Comparison of ENCODE assay signal across 29 cellular contexts in genomic region chr7:43240565-43240964, GRCh38.
"Had no signal": no experiment of that assay in that cellular context is flagged by ENCODE, and none has a peak within 500 bp of the region (broad histone marks: within the 10 kb centered on the region; RNA-seq: fewer than 3 reads in every experiment).

No MANE protein-coding gene starts in this region.

- FAIRE-seq: bronchial epithelial cell had no signal

- H3K4me3 Mint-ChIP-seq: activated CD4-positive, alpha-beta memory T cell treated with anti-CD3 and anti-CD28 coated beads for 36 hours; activated CD4-positive, alpha-beta T cell treated with anti-CD3 and anti-CD28 coated beads for 36 hours; activated CD4-positive, alpha-beta T cell treated with anti-CD3 and anti-CD28 coated beads, Interleukin-2, amount 10 ng/mL, durations not matched to agents 7 days and 5 days; activated naive CD4-positive, alpha-beta T cell treated with anti-CD3 and anti-CD28 coated beads, Interleukin-2, amount 10 ng/mL, durations not matched to agents 7 days and 5 days; activated naive CD8-positive, alpha-beta T cell; activated naive CD8-positive, alpha-beta T cell treated with anti-CD3 and anti-CD28 coated beads, Interleukin-2, amount 50 U/mL, for 24 hours; brain; WTC11 had no signal

- H3K27ac Mint-ChIP-seq: activated CD4-positive, alpha-beta memory T cell treated with anti-CD3 and anti-CD28 coated beads for 36 hours; activated CD4-positive, alpha-beta T cell treated with anti-CD3 and anti-CD28 coated beads for 36 hours; activated CD4-positive, alpha-beta T cell treated with anti-CD3 and anti-CD28 coated beads, Interleukin-2, amount 10 ng/mL, durations not matched to agents 7 days and 5 days; activated naive CD4-positive, alpha-beta T cell treated with anti-CD3 and anti-CD28 coated beads, Interleukin-2, amount 10 ng/mL, durations not matched to agents 7 days and 5 days; activated naive CD8-positive, alpha-beta T cell; activated naive CD8-positive, alpha-beta T cell treated with anti-CD3 and anti-CD28 coated beads, Interleukin-2, amount 50 U/mL, for 24 hours; brain had no signal

- H3K36me3 Mint-ChIP-seq: activated CD4-positive, alpha-beta memory T cell treated with anti-CD3 and anti-CD28 coated beads for 36 hours; activated naive CD4-positive, alpha-beta T cell treated with anti-CD3 and anti-CD28 coated beads, Interleukin-2, amount 10 ng/mL, durations not matched to agents 7 days and 5 days; activated naive CD8-positive, alpha-beta T cell; brain; WTC11 had no signal

- ATAC-seq: activated CD4-positive, alpha-beta T cell treated with anti-CD3 and anti-CD28 coated beads for 36 hours; activated CD4-positive, CD25-positive, alpha-beta regulatory T cell treated with anti-CD3 and anti-CD28 coated beads, Interleukin-2, amount 50 U/mL, for 24 hours; activated naive CD8-positive, alpha-beta T cell treated with anti-CD3 and anti-CD28 coated beads, Interleukin-2, amount 50 U/mL, for 24 hours; Panc1; WTC11 had no signal

- H3K4me1 Mint-ChIP-seq: activated CD4-positive, alpha-beta T cell treated with anti-CD3 and anti-CD28 coated beads for 36 hours; activated CD4-positive, alpha-beta T cell treated with anti-CD3 and anti-CD28 coated beads, Interleukin-2, amount 10 ng/mL, durations not matched to agents 7 days and 5 days; activated naive CD4-positive, alpha-beta T cell treated with anti-CD3 and anti-CD28 coated beads, Interleukin-2, amount 10 ng/mL, durations not matched to agents 7 days and 5 days; activated naive CD8-positive, alpha-beta T cell treated with anti-CD3 and anti-CD28 coated beads, Interleukin-2, amount 50 U/mL, for 24 hours had no signal

- H3K9me3 ChIP-seq: SJCRH30 had no signal

- H3K4me1 ChIP-seq: SJCRH30 had no signal

- H3K9me3 Mint-ChIP-seq: activated CD4-positive, alpha-beta memory T cell treated with anti-CD3 and anti-CD28 coated beads for 36 hours; activated CD4-positive, alpha-beta T cell treated with anti-CD3 and anti-CD28 coated beads, Interleukin-2, amount 10 ng/mL, durations not matched to agents 7 days and 5 days; activated naive CD4-positive, alpha-beta T cell treated with anti-CD3 and anti-CD28 coated beads, Interleukin-2, amount 10 ng/mL, durations not matched to agents 7 days and 5 days; activated naive CD8-positive, alpha-beta T cell treated with anti-CD3 and anti-CD28 coated beads, Interleukin-2, amount 50 U/mL, for 24 hours; brain; WTC11 had no signal

- H3K27ac ChIP-seq: SJCRH30, SK-N-MC had no signal

- H3K4me3 ChIP-seq: SJCRH30, SK-N-MC had no signal

- H3K36me3 ChIP-seq: SJCRH30 had no signal

- DNase-seq: activated CD4-positive, alpha-beta memory T cell treated with anti-CD3 and anti-CD28 coated beads for 36 hours; activated CD4-positive, alpha-beta T cell treated with anti-CD3 and anti-CD28 coated beads for 36 hours; activated CD4-positive, alpha-beta T cell treated with anti-CD3 and anti-CD28 coated beads, Interleukin-2, amount 10 ng/mL, durations not matched to agents 7 days and 5 days; activated CD8-positive, alpha-beta memory T cell treated with anti-CD3 and anti-CD28 coated beads, Interleukin-2, amount 50 U/mL, for 4 hours; activated effector memory CD4-positive, alpha-beta T cell treated with Interleukin-2 at 50 U/mL for 16 hours; activated naive CD4-positive, alpha-beta T cell treated with anti-CD3 and anti-CD28 coated beads, Interleukin-2, amount 10 ng/mL, durations not matched to agents 7 days and 5 days; activated naive CD8-positive, alpha-beta T cell treated with anti-CD3 and anti-CD28 coated beads, Interleukin-2, amount 50 U/mL, for 24 hours; activated T-cell treated with anti-CD3 and anti-CD28 coated beads for 4 hours; activated T-cell treated with anti-CD3 and anti-CD28 coated beads, Interleukin-2, amount 50 U/mL, for 48 hours; anterior cingulate cortex; caudate nucleus; NCI-H1105; NCI-H1417 treated with DMSO at 0.1 percent for 48 hours; NCI-H187 treated with DMSO at 0.1 percent for 48 hours; NCI-H2081; NCI-H226; NCI-H446 treated with DMSO at 0.1 percent for 48 hours; NCI-H524; NCI-H69; SHP77; SJCRH30; T1000 had no signal
